In genomic region chr1:54486864-54487263, GRCh38 we compare ENCODE assay signal across 10 cellular contexts.
DNase-seq lines count a peak whose midpoint lies in the region; ATAC-seq and TF ChIP-seq lines count a peak whose summit lies in the region.
"Had no signal": no experiment of that assay in that cellular context is flagged by ENCODE, and none has a peak within 500 bp of the region (broad histone marks: within the 10 kb centered on the region; RNA-seq: fewer than 3 reads in every experiment).

No MANE protein-coding gene starts in this region.

- H3K27me3 Mint-ChIP-seq in activated CD4-positive, alpha-beta memory T cell treated with anti-CD3 and anti-CD28 coated beads, Interleukin-2, amount 10 ng/mL, durations not matched to agents 7 days and 5 days: peaks cover 42% of the 10 kb centered on the region
- H3K27me3 Mint-ChIP-seq in activated CD4-positive, alpha-beta memory T cell treated with anti-CD3 and anti-CD28 coated beads for 36 hours: peaks cover 2% of the 10 kb centered on the region
- H3K27me3 Mint-ChIP-seq in T-cell: peaks cover 0 to 3% of the 10 kb centered on the region in 2 donors
- peaks cover 9 to 10% of the 10 kb centered on the region in 2 donors for H3K27me3 Mint-ChIP-seq in stimulated activated naive B cell treated with anti-CD40 and anti-IgM and Interleukin-4, amounts not matched to agents 10 μg/mL and 1 μg/mL and 100 μg/mL, for 72 hours
- H3K27me3 Mint-ChIP-seq in activated T-cell treated with anti-CD3 and anti-CD28 coated beads, Interleukin-2, amount 50 U/mL, for 24 hours: peaks cover 8% of the 10 kb centered on the region

- H3K27me3 ChIP-seq in lower lobe of right lung (ENCODE audit: low read depth): peaks cover 5% of the 10 kb centered on the region
- H3K27me3 ChIP-seq in tibial nerve: no peaks in the 10 kb centered on the region
- H3K27me3 ChIP-seq: adrenal gland had no signal

- POLR2A ChIA-PET in activated CD4-positive, alpha-beta memory T cell treated with anti-CD3 and anti-CD28 coated beads, Interleukin-2, amount 10 ng/mL, durations not matched to agents 7 days and 5 days (lab: Charles Lee): interaction anchor here (0.9 to 6.3 kb wide), 3 partner anchors 9 to 80 kb away, joined by 3 to 60 read pairs (median 5); partner anchors contain the start of gene SSBP3
- POLR2A ChIA-PET in activated CD4-positive, alpha-beta memory T cell treated with anti-CD3 and anti-CD28 coated beads for 36 hours (lab: Charles Lee): interaction anchor here (4.1 kb wide), 1 partner anchor 80 kb away, joined by 22 read pairs; the partner anchor contains the start of gene SSBP3
- POLR2A ChIA-PET in T-cell (lab: Charles Lee): interaction anchor here (0.6 to 1.2 kb wide), 8 partner anchors 24 to 287 kb away, joined by 3 to 7 read pairs (median 3); partner anchors contain the start of genes MRPL37 (in 1 of the 2) and SSBP3 (in 1 of the 2)

- no peak overlapping the region for H3K4me3 ChIP-seq in lower lobe of right lung
- H3K4me3 ChIP-seq in tibial nerve: peak overlapping the region in 1 of 4 donors; percentile 56
- H3K4me3 ChIP-seq: lung had no signal

- TF ChIP-seq POLR2A in tibial nerve (IDR thresholded peaks at IDR 0.05): no peak

- no peak overlapping the region for H3K4me3 Mint-ChIP-seq in activated CD4-positive, alpha-beta memory T cell treated with anti-CD3 and anti-CD28 coated beads, Interleukin-2, amount 10 ng/mL, durations not matched to agents 7 days and 5 days
- H3K4me3 Mint-ChIP-seq in activated CD4-positive, alpha-beta memory T cell treated with anti-CD3 and anti-CD28 coated beads for 36 hours: no peak overlapping the region
- H3K4me3 Mint-ChIP-seq in T-cell: peak overlapping the region; percentile 79 to 88 (median 85)
- H3K4me3 Mint-ChIP-seq in stimulated activated naive B cell treated with anti-CD40 and anti-IgM and Interleukin-4, amounts not matched to agents 10 μg/mL and 1 μg/mL and 100 μg/mL, for 72 hours: no peak overlapping the region
- no peak overlapping the region for H3K4me3 Mint-ChIP-seq in activated T-cell treated with anti-CD3 and anti-CD28 coated beads, Interleukin-2, amount 50 U/mL, for 24 hours

- H3K9me3 Mint-ChIP-seq in activated CD4-positive, alpha-beta memory T cell treated with anti-CD3 and anti-CD28 coated beads, Interleukin-2, amount 10 ng/mL, durations not matched to agents 7 days and 5 days: no peaks in the 10 kb centered on the region
- H3K9me3 Mint-ChIP-seq in activated CD4-positive, alpha-beta memory T cell treated with anti-CD3 and anti-CD28 coated beads for 36 hours: no peaks in the 10 kb centered on the region
- H3K9me3 Mint-ChIP-seq in T-cell: no peaks in the 10 kb centered on the region
- H3K9me3 Mint-ChIP-seq in stimulated activated naive B cell treated with anti-CD40 and anti-IgM and Interleukin-4, amounts not matched to agents 10 μg/mL and 1 μg/mL and 100 μg/mL, for 72 hours: no peaks in the 10 kb centered on the region
- no peaks in the 10 kb centered on the region for H3K9me3 Mint-ChIP-seq in activated T-cell treated with anti-CD3 and anti-CD28 coated beads, Interleukin-2, amount 50 U/mL, for 24 hours

- no peaks in the 10 kb centered on the region for H3K9me3 ChIP-seq in lower lobe of right lung
- no peaks in the 10 kb centered on the region for H3K9me3 ChIP-seq in tibial nerve
- H3K9me3 ChIP-seq: adrenal gland had no signal

- ATAC-seq in T-cell (replicated peaks in 1 of 4): no peak
- ATAC-seq in lower lobe of right lung: no peak
- ATAC-seq in stimulated activated naive B cell treated with anti-CD40 and anti-IgM and Interleukin-4, amounts not matched to agents 10 μg/mL and 1 μg/mL and 100 μg/mL, for 72 hours (replicated peaks): no peak

- 27 to 36% methylated on average over 8 of the region's 8 CpGs for WGBS in tibial nerve, 2 donors

- TF ChIP-seq CTCF in lower lobe of right lung (IDR thresholded peaks at IDR 0.05) (no peak), tibial nerve (IDR thresholded peaks at IDR 0.05) (no peak)

- intact Hi-C loops in activated CD4-positive, alpha-beta memory T cell treated with anti-CD3 and anti-CD28 coated beads for 36 hours (cut with micrococcal nuclease): loop anchor here (5.0 to 10.0 kb wide), 4 partner anchors 202 to 435 kb away; partner anchors contain the start of genes TCEANC2 and TMEM59
- intact Hi-C loops in lower lobe of right lung (cut with DNase I): loop anchor here (5.0 kb wide), 1 partner anchor 80 kb away; the partner anchor contains the start of gene SSBP3

- TF ChIP-seq EP300 in tibial nerve (IDR thresholded peaks at IDR 0.05): no peak

- H3K27ac ChIP-seq in lower lobe of right lung (peak overlapping the region; percentile 38), tibial nerve (peak overlapping the region; percentile 85 to 99 (median 90))

- H3K4me1 Mint-ChIP-seq in activated CD4-positive, alpha-beta memory T cell treated with anti-CD3 and anti-CD28 coated beads, Interleukin-2, amount 10 ng/mL, durations not matched to agents 7 days and 5 days: peaks cover 54% of the 10 kb centered on the region
- peaks cover 28% of the 10 kb centered on the region for H3K4me1 Mint-ChIP-seq in activated CD4-positive, alpha-beta memory T cell treated with anti-CD3 and anti-CD28 coated beads for 36 hours (ENCODE audit: low read depth)
- H3K4me1 Mint-ChIP-seq in T-cell: peaks cover 37 to 53% (median 46%) of the 10 kb centered on the region in 3 donors
- peaks cover 14 to 25% of the 10 kb centered on the region in 2 donors for H3K4me1 Mint-ChIP-seq in stimulated activated naive B cell treated with anti-CD40 and anti-IgM and Interleukin-4, amounts not matched to agents 10 μg/mL and 1 μg/mL and 100 μg/mL, for 72 hours
- H3K4me1 Mint-ChIP-seq in activated T-cell treated with anti-CD3 and anti-CD28 coated beads, Interleukin-2, amount 50 U/mL, for 24 hours (ENCODE audit: low read depth): peaks cover 43% of the 10 kb centered on the region

- no peaks in the 10 kb centered on the region for H3K36me3 Mint-ChIP-seq in activated CD4-positive, alpha-beta memory T cell treated with anti-CD3 and anti-CD28 coated beads, Interleukin-2, amount 10 ng/mL, durations not matched to agents 7 days and 5 days (ENCODE audit: low read depth)
- H3K36me3 Mint-ChIP-seq in activated CD4-positive, alpha-beta memory T cell treated with anti-CD3 and anti-CD28 coated beads for 36 hours: no peaks in the 10 kb centered on the region
- no peaks in the 10 kb centered on the region for H3K36me3 Mint-ChIP-seq in T-cell
- H3K36me3 Mint-ChIP-seq in stimulated activated naive B cell treated with anti-CD40 and anti-IgM and Interleukin-4, amounts not matched to agents 10 μg/mL and 1 μg/mL and 100 μg/mL, for 72 hours: no peaks in the 10 kb centered on the region
- H3K36me3 Mint-ChIP-seq in activated T-cell treated with anti-CD3 and anti-CD28 coated beads, Interleukin-2, amount 50 U/mL, for 24 hours (ENCODE audit: low read depth): no peaks in the 10 kb centered on the region

- H3K36me3 ChIP-seq in lower lobe of right lung: no peaks in the 10 kb centered on the region
- H3K36me3 ChIP-seq in tibial nerve: no peaks in the 10 kb centered on the region
- H3K36me3 ChIP-seq: adrenal gland had no signal

- H3K27ac Mint-ChIP-seq in activated CD4-positive, alpha-beta memory T cell treated with anti-CD3 and anti-CD28 coated beads, Interleukin-2, amount 10 ng/mL, durations not matched to agents 7 days and 5 days: peak overlapping the region; percentile 24
- H3K27ac Mint-ChIP-seq in activated CD4-positive, alpha-beta memory T cell treated with anti-CD3 and anti-CD28 coated beads for 36 hours: no peak overlapping the region
- peak overlapping the region; percentile 90 to 94 for H3K27ac Mint-ChIP-seq in T-cell
- H3K27ac Mint-ChIP-seq in stimulated activated naive B cell treated with anti-CD40 and anti-IgM and Interleukin-4, amounts not matched to agents 10 μg/mL and 1 μg/mL and 100 μg/mL, for 72 hours: no peak overlapping the region
- no peak overlapping the region for H3K27ac Mint-ChIP-seq in activated T-cell treated with anti-CD3 and anti-CD28 coated beads, Interleukin-2, amount 50 U/mL, for 24 hours

- CTCF ChIA-PET in activated CD4-positive, alpha-beta memory T cell treated with anti-CD3 and anti-CD28 coated beads, Interleukin-2, amount 10 ng/mL, durations not matched to agents 7 days and 5 days (lab: Charles Lee): interaction anchor here (0.7 to 5.2 kb wide), 10 partner anchors 13 to 414 kb away, joined by 3 to 104 read pairs (median 3); partner anchors contain the start of gene SSBP3
- CTCF ChIA-PET in activated CD4-positive, alpha-beta memory T cell treated with anti-CD3 and anti-CD28 coated beads for 36 hours (lab: Charles Lee): interaction anchor here (0.6 to 4.8 kb wide), 8 partner anchors 8 to 527 kb away, joined by 3 to 41 read pairs (median 3); no protein-coding TSS in a partner anchor
- CTCF ChIA-PET in T-cell (lab: Charles Lee): interaction anchor here (0.6 to 3.3 kb wide), 7 partner anchors 10 to 450 kb away, joined by 4 to 35 read pairs (median 7); partner anchors contain the start of gene SSBP3 (in 1 of the 2)

- H3K4me1 ChIP-seq in lower lobe of right lung (peaks cover 38% of the 10 kb centered on the region), tibial nerve (peaks cover 0 to 44% (median 25%) of the 10 kb centered on the region in 4 donors)

- no peak for DNase-seq in activated CD4-positive, alpha-beta memory T cell treated with anti-CD3 and anti-CD28 coated beads, Interleukin-2, amount 10 ng/mL, durations not matched to agents 7 days and 5 days
- DNase-seq in activated CD4-positive, alpha-beta memory T cell treated with anti-CD3 and anti-CD28 coated beads for 36 hours: no peak
- no peak for DNase-seq in T-cell
- DNase-seq in lower lobe of right lung: no peak
- no peak for DNase-seq in tibial nerve (ENCODE audit: low spot score in 2 of 2)
- no peak for DNase-seq in glomerular visceral epithelial cell (ENCODE audit: extremely low spot score)
- no peak for DNase-seq in stimulated activated naive B cell treated with anti-CD40 and anti-IgM and Interleukin-4, amounts not matched to agents 10 μg/mL and 1 μg/mL and 100 μg/mL, for 72 hours
- DNase-seq in activated T-cell treated with anti-CD3 and anti-CD28 coated beads, Interleukin-2, amount 50 U/mL, for 24 hours: no peak

Comparison
In these comparisons a context has a peak if more than half of its experiments do, and no peak if none do; other contexts are left out.
1. H3K27ac Mint-ChIP-seq: peak in activated CD4-positive, alpha-beta memory T cell treated with anti-CD3 and anti-CD28 coated beads, Interleukin-2, amount 10 ng/mL, durations not matched to agents 7 days and 5 days (single experiment) and T-cell (2 of 2); none in activated CD4-positive, alpha-beta memory T cell treated with anti-CD3 and anti-CD28 coated beads for 36 hours (single experiment), stimulated activated naive B cell treated with anti-CD40 and anti-IgM and Interleukin-4, amounts not matched to agents 10 μg/mL and 1 μg/mL and 100 μg/mL, for 72 hours (single experiment) and activated T-cell treated with anti-CD3 and anti-CD28 coated beads, Interleukin-2, amount 50 U/mL, for 24 hours (single experiment).
2. H3K4me3 Mint-ChIP-seq: peak in T-cell (3 of 3); none in activated CD4-positive, alpha-beta memory T cell treated with anti-CD3 and anti-CD28 coated beads, Interleukin-2, amount 10 ng/mL, durations not matched to agents 7 days and 5 days (single experiment), activated CD4-positive, alpha-beta memory T cell treated with anti-CD3 and anti-CD28 coated beads for 36 hours (single experiment), stimulated activated naive B cell treated with anti-CD40 and anti-IgM and Interleukin-4, amounts not matched to agents 10 μg/mL and 1 μg/mL and 100 μg/mL, for 72 hours (0 of 2) and activated T-cell treated with anti-CD3 and anti-CD28 coated beads, Interleukin-2, amount 50 U/mL, for 24 hours (single experiment).